8 cellular contexts compared by ENCODE assay signal in the genomic region with DNA sequence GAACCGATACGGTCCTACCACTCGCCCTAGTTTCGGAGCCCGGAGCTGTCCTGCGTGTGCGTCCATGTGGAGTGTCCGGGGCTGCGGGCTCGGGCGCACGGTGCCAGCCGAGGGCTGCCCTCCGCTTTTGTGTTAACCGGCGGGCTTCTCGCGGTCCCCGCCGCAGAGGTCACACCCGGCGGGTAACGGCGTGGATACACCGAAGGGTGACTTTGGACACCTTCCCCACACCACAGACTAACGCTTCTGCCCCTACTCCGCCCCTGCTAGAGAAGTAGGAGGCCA. TPM values are rescaled to one million over a fixed set of nuclear protein-coding genes. Genes with fewer than 3 reads are reported as not detected.
A peak's percentile ranks its signal among the peaks of the same experiment; 100 is the strongest.
DNase-seq lines count a peak whose midpoint lies in the region; ATAC-seq and TF ChIP-seq lines count a peak whose summit lies in the region.

No MANE protein-coding gene starts in this region.

- ATAC-seq in GM19328 (IDR thresholded peaks at IDR 0.05; ENCODE audit: unreplicated experiment) = peak; percentile 8

- H3K27ac ChIP-seq in 22Rv1 (peak overlapping the region; percentile 89), HL-60 (replicated peaks) (no peak overlapping the region), mammary epithelial cell (ENCODE audit: insufficient read depth, low read depth, low read length) (peak overlapping the region; percentile 89), mesenchymal stem cell (ENCODE audit: low read length, poor library complexity, severe bottlenecking) (no peak overlapping the region), uterus (peak overlapping the region; percentile 88 to 96)

- TF ChIP-seq CTCF in 22Rv1 (IDR thresholded peaks at IDR 0.05) (no peak), HL-60 (IDR thresholded peaks at IDR 0.05; ENCODE audit: insufficient read depth, low read length) (no peak), mammary epithelial cell (conservative IDR thresholded peaks at IDR 0.05 in 1 of 2, IDR thresholded peaks at IDR 0.05 in 1 of 2; ENCODE audit: extremely low read depth in 1 of 2, insufficient read depth in 1 of 2, low read depth in 1 of 2, low read length in 2 of 2) (no peak), uterus (IDR thresholded peaks at IDR 0.05) (no peak)

- peak overlapping the region; percentile 55 to 91 for H3K18ac ChIP-seq in mesenchymal stem cell (ENCODE audit: low read depth in 1 of 2, low read length in 2 of 2)

- H3K9me3 ChIP-seq in mammary epithelial cell (replicated peaks; ENCODE audit: insufficient read depth, low read length) (no peaks in the 10 kb centered on the region), mesenchymal stem cell (ENCODE audit: control insufficient read depth, low read length) (peaks cover 4% of the 10 kb centered on the region), uterus (no peaks in the 10 kb centered on the region)

- H4K91ac ChIP-seq in mesenchymal stem cell (ENCODE audit: low read length) = peak overlapping the region; percentile 4

- H3K4me3 ChIP-seq in HL-60 (replicated peaks; ENCODE audit: insufficient read depth, low read length) (peak overlapping the region; percentile 58), mammary epithelial cell (replicated peaks in 1 of 3; ENCODE audit: insufficient read depth in 1 of 3, low read depth in 2 of 3, low read length in 3 of 3) (peak overlapping the region; percentile 61 to 76 (median 75)), mesenchymal stem cell (ENCODE audit: insufficient read depth in 1 of 2, low read depth in 1 of 2, low read length in 2 of 2) (peak overlapping the region; percentile 71 to 75), uterus (peak overlapping the region; percentile 53 to 68)

- H3K4me1 ChIP-seq in mammary epithelial cell (ENCODE audit: insufficient read depth, low read length) (peaks cover 24% of the 10 kb centered on the region), mesenchymal stem cell (ENCODE audit: control insufficient read depth, insufficient read depth, low read depth, low read length) (peaks cover 21% of the 10 kb centered on the region), uterus (peaks cover 0 to 12% of the 10 kb centered on the region in 2 donors)

- H2AFZ ChIP-seq in mammary epithelial cell (ENCODE audit: low read depth, low read length) = no peak overlapping the region
- H2AFZ ChIP-seq in mesenchymal stem cell (ENCODE audit: low read depth, low read length) = no peak overlapping the region

- no peak overlapping the region for H2AK5ac ChIP-seq in mesenchymal stem cell (ENCODE audit: low read length, severe bottlenecking)

- peak overlapping the region; percentile 31 for H4K8ac ChIP-seq in mesenchymal stem cell (ENCODE audit: low read length)

- H3K36me3 ChIP-seq in mammary epithelial cell (ENCODE audit: insufficient read depth, low read length) (no peaks in the 10 kb centered on the region), mesenchymal stem cell (ENCODE audit: control insufficient read depth in 1 of 2, insufficient read depth in 2 of 2, low read depth in 1 of 2, low read length in 2 of 2) (no peaks in the 10 kb centered on the region), uterus (no peaks in the 10 kb centered on the region)

- H2BK120ac ChIP-seq in mesenchymal stem cell (ENCODE audit: low read depth, low read length) = peak overlapping the region; percentile 27

- H2BK12ac ChIP-seq in mesenchymal stem cell (ENCODE audit: low read length in 2 of 2) = peak overlapping the region in 1 of 2 experiments; percentile 88

- H3K27me3 ChIP-seq in HL-60 (ENCODE audit: insufficient read depth, poor library complexity, severe bottlenecking) (peaks cover 46% of the 10 kb centered on the region), mammary epithelial cell (ENCODE audit: insufficient read depth, low read length) (no peaks in the 10 kb centered on the region), mesenchymal stem cell (ENCODE audit: control insufficient read depth in 1 of 2, insufficient read depth in 1 of 2, low read length in 2 of 2) (peaks cover 42 to 52% of the 10 kb centered on the region in 2 experiments), uterus (no peaks in the 10 kb centered on the region)

- H3K23ac ChIP-seq in mesenchymal stem cell (ENCODE audit: low read length in 2 of 2) = peak overlapping the region in 1 of 2 experiments; percentile 78

- intact Hi-C loops in mammary epithelial cell (cut with micrococcal nuclease) = loop anchor here (1.0 to 10.0 kb wide), 8 partner anchors 12 to 447 kb away; partner anchors contain the start of gene RPS6KC1
- intact Hi-C loops in uterus (cut with DNase I; ENCODE audit: low total_unique reads) = no loop called here

- no peaks in the 10 kb centered on the region for H3K79me2 ChIP-seq in mammary epithelial cell (ENCODE audit: insufficient read depth, low read length)

- H3K14ac ChIP-seq in mesenchymal stem cell (ENCODE audit: low read length in 2 of 2) = no peak overlapping the region

- in situ Hi-C loops in mammary epithelial cell (cut with MboI; ENCODE audit: low sequenced_read_pairs in 2 of 2) = loop anchor here in 1 of 2 donors (5.0 kb wide), 1 partner anchor 121 kb away; no protein-coding TSS in a partner anchor

- H3K9ac ChIP-seq in mammary epithelial cell (ENCODE audit: insufficient read depth, low read length) = peak overlapping the region; percentile 95
- H3K9ac ChIP-seq in mesenchymal stem cell (ENCODE audit: low read length) = peak overlapping the region; percentile 92

- H3K4ac ChIP-seq in mesenchymal stem cell (ENCODE audit: low read depth in 1 of 2, low read length in 2 of 2) = no peak overlapping the region

- dilution Hi-C loops in mammary epithelial cell (cut with HindIII; ENCODE audit: low sequenced_read_pairs) = loop anchor here (5.0 kb wide), 1 partner anchor 121 kb away; no protein-coding TSS in a partner anchor

- TF ChIP-seq POLR2A in uterus (IDR thresholded peaks at IDR 0.05) = no peak

- H3K4me2 ChIP-seq in mammary epithelial cell (ENCODE audit: insufficient read depth, low read depth, low read length) (peak overlapping the region; percentile 100), mesenchymal stem cell (ENCODE audit: low read length, poor library complexity, severe bottlenecking) (peak overlapping the region; percentile 99)

- CTCF ChIA-PET in mammary epithelial cell (lab: Charles Lee; ENCODE audit: low non-redundant PET) = interaction anchor here (1.4 kb wide), 1 partner anchor 927 kb away, joined by 7 read pairs; no protein-coding TSS in a partner anchor

- H4K20me1 ChIP-seq in mammary epithelial cell (ENCODE audit: insufficient read depth, low read length) = no peaks in the 10 kb centered on the region

- TSS peak; percentile 65 for BruUV-seq in mammary epithelial cell (replicated peaks; lab: Mats Ljungman, UMichigan)

- H2BK5ac ChIP-seq in mesenchymal stem cell (ENCODE audit: low read depth, low read length, poor library complexity, severe bottlenecking) = peak overlapping the region; percentile 48

- peaks cover 12% of the 10 kb centered on the region for H3K79me1 ChIP-seq in mesenchymal stem cell (replicated peaks; ENCODE audit: low read length, poor library complexity, severe bottlenecking)

- 2% methylated on average over 14 of the region's 27 CpGs for WGBS in mammary epithelial cell (ENCODE audit: low coverage, missing lambda C conversion rate)
- WGBS in mesenchymal stem cell = under 1% methylated on average over 13 of the region's 27 CpGs

- H2BK15ac ChIP-seq in mesenchymal stem cell (ENCODE audit: low read depth, poor library complexity, severe bottlenecking) = no peak overlapping the region

- DNase-seq in HL-60 (ENCODE audit: low read depth in 1 of 2, low spot score in 1 of 2) (no peak), mammary epithelial cell (no peak), mesenchymal stem cell (no peak), uterus (no peak), SIG-M5 (lab: John Stamatoyannopoulos, UW) (no peak), superior temporal gyrus (ENCODE audit: extremely low spot score) (no peak)

RNA-seq across cellular contexts. Expression of gene ATF3, which starts 0.7 kb away (rescaled TPM):
- 10 to 100 TPM in 1 of 2 donors, 1 to 10 TPM in 1; 3.5 to 17.8 TPM for total RNA-seq in mammary epithelial cell
- polyA plus RNA-seq in mammary epithelial cell = 1.3 TPM
- 2.3 TPM for polyA minus RNA-seq in mammary epithelial cell
- polyA plus RNA-seq in mesenchymal stem cell (2013, experiment 1 of 2) = 11.5 TPM
- 9.7 TPM for polyA plus RNA-seq in mesenchymal stem cell (2013, experiment 2 of 2)
- 10 to 100 TPM in 3 of 4 donors, 1 to 10 TPM in 1; 1.8 to 42.6 (median 24.4) TPM for total RNA-seq in uterus

Comparison
In these comparisons a context has a peak if more than half of its experiments do, and no peak if none do; other contexts are left out.
1. H3K27ac ChIP-seq: peak in 22Rv1 (single experiment), mammary epithelial cell (single experiment) and uterus (2 of 2); none in HL-60 (single experiment) and mesenchymal stem cell (single experiment).
2. Peak in every context shown above with its lines, with median percentiles within 50 percentile points of each other: H3K4me3 ChIP-seq.